ENCODE assay signal across 3 cellular contexts in the genomic region with DNA sequence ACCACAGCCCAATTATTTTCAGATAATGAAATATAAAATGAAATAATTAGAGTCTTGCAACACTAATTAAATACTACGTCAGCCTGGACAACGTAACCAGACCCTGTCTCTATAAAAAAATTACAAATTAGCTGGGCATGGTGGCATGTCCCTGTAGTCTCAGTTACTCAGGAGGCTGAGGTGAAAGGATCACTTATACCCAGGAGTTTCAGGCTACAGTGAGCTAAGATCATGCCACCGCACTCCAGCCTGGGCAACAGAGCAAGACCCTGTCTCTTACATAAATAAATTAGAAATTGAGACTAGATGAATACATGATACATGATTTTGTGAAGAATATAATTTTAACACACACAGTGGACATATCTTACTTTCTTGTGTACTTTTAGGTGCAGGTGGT.
"Had no signal": no experiment of that assay in that cellular context is flagged by ENCODE, and none has a peak within 500 bp of the region (broad histone marks: within the 10 kb centered on the region; RNA-seq: fewer than 3 reads in every experiment).

No MANE protein-coding gene starts in this region.

- DNase-seq: GDM1, GF-D8 had no signal

- H3K4me3 ChIP-seq: GM12878 had no signal

- ATAC-seq: GM12878 had no signal
